ENCODE assay signal across 8 cellular contexts in the genomic region with DNA sequence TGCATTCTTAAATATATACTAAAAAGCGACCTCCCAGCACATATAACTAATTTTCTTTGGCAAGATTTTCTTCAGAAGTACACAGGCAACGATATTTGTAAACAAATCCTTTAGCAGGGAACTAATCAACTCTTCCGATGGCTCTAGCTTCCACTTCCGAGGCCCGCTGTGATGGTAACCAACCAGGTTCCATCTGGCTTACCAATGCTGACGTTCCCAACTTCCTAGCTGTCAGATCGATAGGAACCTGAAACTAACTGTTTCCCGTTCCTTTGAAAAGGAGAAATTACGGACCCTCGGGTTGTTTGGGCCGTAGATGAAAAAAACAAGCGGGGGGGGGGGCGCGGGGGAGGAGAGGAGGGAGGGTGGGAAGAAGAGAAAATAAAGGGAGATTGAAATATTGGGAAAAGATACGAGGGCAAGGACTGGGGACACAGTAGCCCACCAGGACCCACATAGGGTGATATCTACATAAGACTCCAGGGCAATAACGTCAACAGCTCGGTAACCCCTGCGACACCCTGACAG. TPM values are rescaled to one million over a fixed set of nuclear protein-coding genes. Genes with fewer than 3 reads are reported as not detected.
DNase-seq lines count a peak whose midpoint lies in the region; ATAC-seq and TF ChIP-seq lines count a peak whose summit lies in the region.

No MANE protein-coding gene starts in this region.

- TF ChIP-seq CTCF in choroid plexus epithelial cell (conservative IDR thresholded peaks at IDR 0.05; ENCODE audit: low read depth, low read length): no peak

- ATAC-seq in HG03196 (IDR thresholded peaks at IDR 0.05; ENCODE audit: unreplicated experiment) (peak; percentile 10), left lobe of liver (peak; percentile 50), HG03139 (IDR thresholded peaks at IDR 0.05; ENCODE audit: unreplicated experiment) (no peak)
- no peak for ATAC-seq in stimulated activated memory B cell treated with anti-CD40 and anti-IgM and Interleukin-4, amounts not matched to agents 10 μg/mL and 1 μg/mL and 100 μg/mL, for 72 hours

- H3K4me3 Mint-ChIP-seq in stimulated activated memory B cell treated with anti-CD40 and anti-IgM and Interleukin-4, amounts not matched to agents 10 μg/mL and 1 μg/mL and 100 μg/mL, for 72 hours: peak overlapping the region; percentile 92

- H3K4me3 ChIP-seq in choroid plexus epithelial cell (ENCODE audit: low read depth, low read length): peak overlapping the region; percentile 79

- DNase-seq in DMS 273 (lab: John Stamatoyannopoulos, UW; ENCODE audit: unreplicated experiment): peak; percentile 58
- DNase-seq in DMS 273 treated with DMSO at 0.1 percent for 48 hours (lab: John Stamatoyannopoulos, UW): no peak
- DNase-seq in SW480 (ENCODE audit: low spot score): peak; percentile 20
- DNase-seq in choroid plexus epithelial cell (ENCODE audit: low read depth): peak; percentile 50
- DNase-seq in left lobe of liver (ENCODE audit: low spot score): no peak

- no peaks in the 10 kb centered on the region for H3K27me3 Mint-ChIP-seq in stimulated activated memory B cell treated with anti-CD40 and anti-IgM and Interleukin-4, amounts not matched to agents 10 μg/mL and 1 μg/mL and 100 μg/mL, for 72 hours

- H3K27ac Mint-ChIP-seq in stimulated activated memory B cell treated with anti-CD40 and anti-IgM and Interleukin-4, amounts not matched to agents 10 μg/mL and 1 μg/mL and 100 μg/mL, for 72 hours: peak overlapping the region; percentile 91

- H3K9me3 Mint-ChIP-seq in stimulated activated memory B cell treated with anti-CD40 and anti-IgM and Interleukin-4, amounts not matched to agents 10 μg/mL and 1 μg/mL and 100 μg/mL, for 72 hours: no peaks in the 10 kb centered on the region

- H3K4me1 Mint-ChIP-seq in stimulated activated memory B cell treated with anti-CD40 and anti-IgM and Interleukin-4, amounts not matched to agents 10 μg/mL and 1 μg/mL and 100 μg/mL, for 72 hours: peaks cover 31% of the 10 kb centered on the region

- peaks cover 14% of the 10 kb centered on the region for H3K36me3 Mint-ChIP-seq in stimulated activated memory B cell treated with anti-CD40 and anti-IgM and Interleukin-4, amounts not matched to agents 10 μg/mL and 1 μg/mL and 100 μg/mL, for 72 hours

RNA-seq across cellular contexts. Expression of gene GTF2B, which starts 0.5 kb away (rescaled TPM):
- total RNA-seq in left lobe of liver: 9.7 TPM

Comparison
In these comparisons a context has a peak if more than half of its experiments do, and no peak if none do; other contexts are left out.
1. DNase-seq: peak in DMS 273 (single experiment), SW480 (single experiment) and choroid plexus epithelial cell (single experiment); none in DMS 273 treated with DMSO at 0.1 percent for 48 hours (single experiment) and left lobe of liver (single experiment).
2. ATAC-seq: peak in HG03196 (single experiment) and left lobe of liver (single experiment); none in stimulated activated memory B cell treated with anti-CD40 and anti-IgM and Interleukin-4, amounts not matched to agents 10 μg/mL and 1 μg/mL and 100 μg/mL, for 72 hours (single experiment) and HG03139 (single experiment).